24 cellular contexts compared by ENCODE assay signal in the genomic region with DNA sequence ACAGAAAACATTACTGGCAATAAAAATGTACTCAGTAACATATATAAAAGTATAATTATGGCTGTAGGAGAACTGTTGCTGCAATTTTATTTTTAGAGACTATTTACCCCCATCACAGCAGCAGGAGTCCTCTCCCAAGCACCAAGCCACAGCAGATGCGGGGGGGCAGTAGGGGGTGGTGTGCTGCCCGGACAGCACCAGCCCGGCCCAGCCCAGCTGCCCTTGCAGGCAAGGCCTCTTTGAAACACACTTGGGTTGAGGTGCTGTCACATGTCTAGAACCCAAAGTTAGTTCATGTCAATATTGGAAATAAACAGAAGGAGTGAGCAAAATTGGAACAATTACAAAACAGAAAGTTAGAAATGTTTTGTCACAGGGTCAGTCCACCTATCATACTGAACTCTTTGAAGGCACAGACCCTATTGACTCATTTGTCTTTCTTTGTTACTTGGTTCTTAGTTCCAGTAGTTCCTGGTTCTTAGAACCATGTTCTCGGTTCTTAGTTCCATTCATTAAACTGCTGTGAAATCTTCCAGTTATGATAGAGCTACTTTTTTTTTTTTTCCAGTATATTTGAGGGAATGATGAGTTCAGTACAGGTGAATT.
"Had no signal": no experiment of that assay in that cellular context is flagged by ENCODE, and none has a peak within 500 bp of the region (broad histone marks: within the 10 kb centered on the region; RNA-seq: fewer than 3 reads in every experiment).

No MANE protein-coding gene starts in this region.

- FAIRE-seq: bronchial epithelial cell, TTC549 had no signal

- H3K4me3 ChIP-seq: coronary artery, esophagus squamous epithelium, gastroesophageal sphincter, ovary, psoas muscle, right atrium auricular region, SJCRH30 had no signal

- H3K9me3 ChIP-seq: esophagus squamous epithelium, gastroesophageal sphincter, neutrophil, ovary, psoas muscle, right atrium auricular region, SJCRH30 had no signal

- H3K27me3 ChIP-seq: esophagus squamous epithelium, gastroesophageal sphincter, neutrophil, ovary, right atrium auricular region, SJCRH30 had no signal

- H3K9me3 Mint-ChIP-seq: activated naive CD8-positive, alpha-beta T cell treated with anti-CD3 and anti-CD28 coated beads, Interleukin-2, amount 10 ng/mL, durations not matched to agents 7 days and 5 days; memory B cell; nephron; T-cell had no signal

- H3K4me1 ChIP-seq: gastroesophageal sphincter, psoas muscle, SJCRH30 had no signal

- H3K27ac Mint-ChIP-seq: activated naive CD8-positive, alpha-beta T cell treated with anti-CD3 and anti-CD28 coated beads, Interleukin-2, amount 10 ng/mL, durations not matched to agents 7 days and 5 days; nephron; T-cell had no signal

- DNase-seq: activated CD4-positive, alpha-beta T cell treated with anti-CD3 and anti-CD28 coated beads, Interleukin-2, amount 50 U/mL, for 48 hours; activated gamma-delta T cell; activated naive CD8-positive, alpha-beta T cell treated with anti-CD3 and anti-CD28 coated beads, Interleukin-2, amount 10 ng/mL, durations not matched to agents 7 days and 5 days; amygdala; esophagus squamous epithelium; head of caudate nucleus; islet precursor cell; left colon; ovary; SJCRH30; stimulated activated CD4-positive, alpha-beta T cell treated with anti-CD3 and anti-CD28 coated beads, Interleukin-12 subunit alpha, Interleukin-12 subunit beta, amount 100 ng/mL, for 4 hours; stimulated activated CD4-positive, alpha-beta T cell treated with anti-CD3 and anti-CD28 coated beads, Interleukin-4, amount 100 ng/mL, for 4 hours; T-cell; trophoblast cell; WERI-Rb-1 had no signal

- H3K27ac ChIP-seq: coronary artery, esophagus squamous epithelium, gastroesophageal sphincter, neutrophil, ovary, psoas muscle, right atrium auricular region, SJCRH30, WERI-Rb-1 had no signal

- H3K36me3 ChIP-seq: ovary had no signal

- ATAC-seq: gastroesophageal sphincter, left colon, psoas muscle, T-cell had no signal

- H3K4me3 Mint-ChIP-seq: activated naive CD8-positive, alpha-beta T cell treated with anti-CD3 and anti-CD28 coated beads, Interleukin-2, amount 10 ng/mL, durations not matched to agents 7 days and 5 days; memory B cell; nephron; T-cell had no signal

- H3K27me3 Mint-ChIP-seq: activated naive CD8-positive, alpha-beta T cell treated with anti-CD3 and anti-CD28 coated beads, Interleukin-2, amount 10 ng/mL, durations not matched to agents 7 days and 5 days; memory B cell; T-cell had no signal

- H3K4me1 Mint-ChIP-seq: activated naive CD8-positive, alpha-beta T cell treated with anti-CD3 and anti-CD28 coated beads, Interleukin-2, amount 10 ng/mL, durations not matched to agents 7 days and 5 days; memory B cell; nephron; T-cell had no signal
